ENCODE assay signal across 10 cellular contexts in the genomic region with DNA sequence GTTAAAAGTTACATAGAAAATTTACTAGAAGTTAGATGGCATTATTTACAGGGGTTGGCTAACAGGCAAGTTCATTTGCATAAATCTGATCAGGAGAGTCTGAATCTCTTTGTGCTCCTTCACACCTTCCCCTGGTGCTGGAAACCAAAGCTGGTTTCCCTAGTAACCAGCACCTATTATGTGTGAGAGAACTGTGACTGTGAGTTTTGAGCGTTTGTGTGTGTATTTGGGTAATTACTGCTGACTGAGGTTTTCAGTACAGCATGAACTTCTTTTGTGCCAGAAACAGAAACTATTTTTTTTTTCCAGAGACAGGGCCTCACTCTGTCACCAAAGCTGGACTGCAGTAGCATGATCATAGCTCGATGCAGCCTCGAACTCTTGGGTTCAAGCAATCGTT. TPM values are rescaled to one million over a fixed set of nuclear protein-coding genes. Genes with fewer than 3 reads are reported as not detected.
A peak's percentile ranks its signal among the peaks of the same experiment; 100 is the strongest.
DNase-seq lines count a peak whose midpoint lies in the region; ATAC-seq and FAIRE-seq lines count a peak whose summit lies in the region.
"Had no signal": no experiment of that assay in that cellular context is flagged by ENCODE, and none has a peak within 500 bp of the region (broad histone marks: within the 10 kb centered on the region; RNA-seq: fewer than 3 reads in every experiment).

No MANE protein-coding gene starts in this region.

- FAIRE-seq in HTR-8/SVneo (lab: Jason Lieb, UNC), result no peak
- FAIRE-seq: bronchial epithelial cell had no signal

- DNase-seq in left lobe of liver (ENCODE audit: low spot score), result no peak
- no peak for DNase-seq in DMS 273 treated with DMSO at 0.1 percent for 48 hours (lab: John Stamatoyannopoulos, UW)
- no peak for DNase-seq in NCI-H1694 treated with DMSO at 0.1 percent for 48 hours (lab: John Stamatoyannopoulos, UW)
- no peak for DNase-seq in middle frontal gyrus (ENCODE audit: extremely low spot score, low spot score)
- no peak for DNase-seq in HTR-8/SVneo (ENCODE audit: insufficient read length, low spot score)
- DNase-seq: stimulated activated naive B cell treated with anti-CD40 and anti-IgM and Interleukin-4, amounts not matched to agents 10 μg/mL and 1 μg/mL and 100 μg/mL, for 72 hours had no signal

- peak; percentile 77 for ATAC-seq in GM18498 (IDR thresholded peaks at IDR 0.05; ENCODE audit: unreplicated experiment)
- ATAC-seq in GM21381 (IDR thresholded peaks at IDR 0.05; ENCODE audit: unreplicated experiment), result peak; percentile 79
- ATAC-seq in HG03469 (IDR thresholded peaks at IDR 0.05; ENCODE audit: unreplicated experiment), result peak; percentile 77
- ATAC-seq in left lobe of liver, result peak; percentile 54
- ATAC-seq: stimulated activated naive B cell treated with anti-CD40 and anti-IgM and Interleukin-4, amounts not matched to agents 10 μg/mL and 1 μg/mL and 100 μg/mL, for 72 hours had no signal

RNA-seq across cellular contexts. Expression of gene IFIT1B, which starts 10.3 kb away (rescaled TPM):
- total RNA-seq in left lobe of liver, result not detected
- total RNA-seq: bronchial epithelial cell had no signal

RNA-seq across cellular contexts. Expression of gene IFIT1, which starts 24.9 kb away (rescaled TPM):
- total RNA-seq in left lobe of liver, result 9.6 TPM

RNA-seq across cellular contexts. Expression of gene IFIT3, which starts 39.7 kb away (rescaled TPM):
- 8.7 TPM for total RNA-seq in left lobe of liver

RNA-seq across cellular contexts. Expression of gene IFIT5, which starts 46.8 kb away (rescaled TPM):
- 3.8 TPM for total RNA-seq in left lobe of liver
